1 cellular context compared by ENCODE assay signal in genomic region chr17:80991645-80992076, GRCh38.
TF ChIP-seq lines count a peak whose summit lies in the region.

TSS of gene CHMP6 (plus strand) at chr17:80991841. CDS start at chr17:80991919, 78 bp downstream.

TF ChIP-seq in HepG2, 621 proteins besides CTCF, POLR2A, EP300 and RAD21 (continued from another document and continues in another):
- TF ChIP-seq, protein P1, sequence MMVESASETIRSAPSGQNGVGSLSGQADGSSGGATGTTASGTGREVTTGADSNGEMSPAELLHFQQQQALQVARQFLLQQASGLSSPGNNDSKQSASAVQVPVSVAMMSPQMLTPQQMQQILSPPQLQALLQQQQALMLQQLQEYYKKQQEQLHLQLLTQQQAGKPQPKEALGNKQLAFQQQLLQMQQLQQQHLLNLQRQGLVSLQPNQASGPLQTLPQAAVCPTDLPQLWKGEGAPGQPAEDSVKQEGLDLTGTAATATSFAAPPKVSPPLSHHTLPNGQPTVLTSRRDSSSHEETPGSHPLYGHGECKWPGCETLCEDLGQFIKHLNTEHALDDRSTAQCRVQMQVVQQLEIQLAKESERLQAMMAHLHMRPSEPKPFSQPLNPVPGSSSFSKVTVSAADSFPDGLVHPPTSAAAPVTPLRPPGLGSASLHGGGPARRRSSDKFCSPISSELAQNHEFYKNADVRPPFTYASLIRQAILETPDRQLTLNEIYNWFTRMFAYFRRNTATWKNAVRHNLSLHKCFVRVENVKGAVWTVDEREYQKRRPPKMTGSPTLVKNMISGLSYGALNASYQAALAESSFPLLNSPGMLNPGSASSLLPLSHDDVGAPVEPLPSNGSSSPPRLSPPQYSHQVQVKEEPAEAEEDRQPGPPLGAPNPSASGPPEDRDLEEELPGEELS (CRISPR knock-in tag; IDR thresholded peaks at IDR 0.05) = 0 out of 2 replicates have a peak, but pooled peaks have one; percentile 4
- TF ChIP-seq SYNCRIP (IDR thresholded peaks at IDR 0.05; ENCODE audit: insufficient read depth, low read depth, low read length) = no peak
- no peak for TF ChIP-seq CHCHD3 (CRISPR knock-in tag; IDR thresholded peaks at IDR 0.05)
- TF ChIP-seq ARNTL (CRISPR knock-in tag; IDR thresholded peaks at IDR 0.05) = no peak; the same call in 1 of the 2 replicates
- TF ChIP-seq MEF2D (CRISPR knock-in tag; IDR thresholded peaks at IDR 0.05) = no peak
- TF ChIP-seq SNRNP70 (IDR thresholded peaks at IDR 0.05; ENCODE audit: low read depth, low read length) = no peak
- TF ChIP-seq, protein P2, sequence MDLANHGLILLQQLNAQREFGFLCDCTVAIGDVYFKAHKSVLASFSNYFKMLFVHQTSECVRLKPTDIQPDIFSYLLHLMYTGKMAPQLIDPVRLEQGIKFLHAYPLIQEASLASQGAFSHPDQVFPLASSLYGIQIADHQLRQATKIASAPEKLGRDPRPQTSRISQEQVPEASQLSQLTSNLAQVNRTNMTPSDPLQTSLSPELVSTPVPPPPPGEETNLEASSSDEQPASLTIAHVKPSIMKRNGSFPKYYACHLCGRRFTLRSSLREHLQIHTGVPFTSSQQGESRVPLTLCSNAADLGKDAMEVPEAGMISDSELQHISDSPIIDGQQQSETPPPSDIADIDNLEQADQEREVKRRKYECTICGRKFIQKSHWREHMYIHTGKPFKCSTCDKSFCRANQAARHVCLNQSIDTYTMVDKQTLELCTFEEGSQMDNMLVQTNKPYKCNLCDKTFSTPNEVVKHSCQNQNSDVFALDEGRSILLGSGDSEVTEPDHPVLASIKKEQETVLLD (CRISPR knock-in tag; IDR thresholded peaks at IDR 0.05; ENCODE audit: low read depth) = peak; percentile 49; the same call in 1 of the 2 replicates
- TF ChIP-seq NFYB (CRISPR knock-in tag; IDR thresholded peaks at IDR 0.05) = no peak
- no peak for TF ChIP-seq KLF6 (CRISPR knock-in tag; IDR thresholded peaks at IDR 0.05)
- TF ChIP-seq NRL (CRISPR knock-in tag; IDR thresholded peaks at IDR 0.05; ENCODE audit: borderline replicate concordance) = peak; percentile 22; the same call in 1 of the 2 replicates
- TF ChIP-seq ZNF510 (CRISPR knock-in tag; IDR thresholded peaks at IDR 0.05; ENCODE audit: low read depth) = no peak; the same call in 1 of the 2 replicates
- TF ChIP-seq AHR (CRISPR knock-in tag; IDR thresholded peaks at IDR 0.05) = no peak
- TF ChIP-seq ZNF749 (CRISPR knock-in tag; IDR thresholded peaks at IDR 0.05; ENCODE audit: borderline replicate concordance) = no peak; the same call in 1 of the 2 replicates
- TF ChIP-seq MED1 (CRISPR knock-in tag; IDR thresholded peaks at IDR 0.05) = no peak
- peak; percentile 90 for TF ChIP-seq THAP11 (CRISPR knock-in tag; IDR thresholded peaks at IDR 0.05)
- TF ChIP-seq MZF1 (CRISPR knock-in tag; IDR thresholded peaks at IDR 0.05; ENCODE audit: borderline replicate concordance) = no peak
- TF ChIP-seq ZNF660 (CRISPR knock-in tag; IDR thresholded peaks at IDR 0.05; ENCODE audit: borderline replicate concordance, low read depth) = no peak
- TF ChIP-seq PPARG (CRISPR knock-in tag; conservative IDR thresholded peaks at IDR 0.05) = no peak; the same call in 1 of the 2 replicates
- no peak; the same call in 1 of the 2 replicates for TF ChIP-seq ZNF333 (CRISPR knock-in tag; IDR thresholded peaks at IDR 0.05; ENCODE audit: borderline replicate concordance)
- TF ChIP-seq, protein P3, sequence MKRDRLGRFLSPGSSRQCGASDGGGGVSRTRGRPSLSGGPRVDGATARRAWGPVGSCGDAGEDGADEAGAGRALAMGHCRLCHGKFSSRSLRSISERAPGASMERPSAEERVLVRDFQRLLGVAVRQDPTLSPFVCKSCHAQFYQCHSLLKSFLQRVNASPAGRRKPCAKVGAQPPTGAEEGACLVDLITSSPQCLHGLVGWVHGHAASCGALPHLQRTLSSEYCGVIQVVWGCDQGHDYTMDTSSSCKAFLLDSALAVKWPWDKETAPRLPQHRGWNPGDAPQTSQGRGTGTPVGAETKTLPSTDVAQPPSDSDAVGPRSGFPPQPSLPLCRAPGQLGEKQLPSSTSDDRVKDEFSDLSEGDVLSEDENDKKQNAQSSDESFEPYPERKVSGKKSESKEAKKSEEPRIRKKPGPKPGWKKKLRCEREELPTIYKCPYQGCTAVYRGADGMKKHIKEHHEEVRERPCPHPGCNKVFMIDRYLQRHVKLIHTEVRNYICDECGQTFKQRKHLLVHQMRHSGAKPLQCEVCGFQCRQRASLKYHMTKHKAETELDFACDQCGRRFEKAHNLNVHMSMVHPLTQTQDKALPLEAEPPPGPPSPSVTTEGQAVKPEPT (CRISPR knock-in tag; IDR thresholded peaks at IDR 0.05; ENCODE audit: low read depth) = no peak
- TF ChIP-seq ZSCAN30 (CRISPR knock-in tag; IDR thresholded peaks at IDR 0.05) = no peak
- no peak for TF ChIP-seq ZNF691 (CRISPR knock-in tag; IDR thresholded peaks at IDR 0.05; ENCODE audit: borderline replicate concordance, low read depth)
- no peak for TF ChIP-seq ZBTB8A (CRISPR knock-in tag; IDR thresholded peaks at IDR 0.05; ENCODE audit: borderline replicate concordance, low read depth)
- TF ChIP-seq, protein P4, sequence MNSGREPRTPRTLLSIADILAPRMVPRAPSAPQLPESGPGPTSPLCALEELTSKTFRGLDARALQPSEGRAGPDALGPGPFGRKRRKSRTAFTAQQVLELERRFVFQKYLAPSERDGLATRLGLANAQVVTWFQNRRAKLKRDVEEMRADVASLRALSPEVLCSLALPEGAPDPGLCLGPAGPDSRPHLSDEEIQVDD (CRISPR knock-in tag; IDR thresholded peaks at IDR 0.05; ENCODE audit: borderline replicate concordance) = no peak
- TF ChIP-seq ZNF577 (CRISPR knock-in tag; IDR thresholded peaks at IDR 0.05; ENCODE audit: borderline replicate concordance, low read depth) = no peak
- no peak for TF ChIP-seq ZNF839 (CRISPR knock-in tag; IDR thresholded peaks at IDR 0.05; ENCODE audit: borderline replicate concordance)
- no peak for TF ChIP-seq PRDM15 (CRISPR knock-in tag; IDR thresholded peaks at IDR 0.05)
- TF ChIP-seq, protein P5, sequence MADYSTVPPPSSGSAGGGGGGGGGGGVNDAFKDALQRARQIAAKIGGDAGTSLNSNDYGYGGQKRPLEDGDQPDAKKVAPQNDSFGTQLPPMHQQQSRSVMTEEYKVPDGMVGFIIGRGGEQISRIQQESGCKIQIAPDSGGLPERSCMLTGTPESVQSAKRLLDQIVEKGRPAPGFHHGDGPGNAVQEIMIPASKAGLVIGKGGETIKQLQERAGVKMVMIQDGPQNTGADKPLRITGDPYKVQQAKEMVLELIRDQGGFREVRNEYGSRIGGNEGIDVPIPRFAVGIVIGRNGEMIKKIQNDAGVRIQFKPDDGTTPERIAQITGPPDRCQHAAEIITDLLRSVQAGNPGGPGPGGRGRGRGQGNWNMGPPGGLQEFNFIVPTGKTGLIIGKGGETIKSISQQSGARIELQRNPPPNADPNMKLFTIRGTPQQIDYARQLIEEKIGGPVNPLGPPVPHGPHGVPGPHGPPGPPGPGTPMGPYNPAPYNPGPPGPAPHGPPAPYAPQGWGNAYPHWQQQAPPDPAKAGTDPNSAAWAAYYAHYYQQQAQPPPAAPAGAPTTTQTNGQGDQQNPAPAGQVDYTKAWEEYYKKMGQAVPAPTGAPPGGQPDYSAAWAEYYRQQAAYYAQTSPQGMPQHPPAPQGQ (CRISPR knock-in tag; IDR thresholded peaks at IDR 0.05; ENCODE audit: borderline replicate concordance) = 0 out of 2 replicates have a peak, but pooled peaks have one; percentile 36
- TF ChIP-seq HOXA9 (CRISPR knock-in tag; IDR thresholded peaks at IDR 0.05; ENCODE audit: borderline replicate concordance) = no peak; the same call in 1 of the 2 replicates
- peak; percentile 80; the same call in 1 of the 2 replicates for TF ChIP-seq HOXA3 (CRISPR knock-in tag; IDR thresholded peaks at IDR 0.05)
- TF ChIP-seq HOXA7 (CRISPR knock-in tag; IDR thresholded peaks at IDR 0.05) = no peak
- peak; percentile 79 for TF ChIP-seq PHF20 (CRISPR knock-in tag; IDR thresholded peaks at IDR 0.05)
- TF ChIP-seq ERF (CRISPR knock-in tag; IDR thresholded peaks at IDR 0.05) = no peak
- TF ChIP-seq ZNF574 (CRISPR knock-in tag; IDR thresholded peaks at IDR 0.05) = peak; percentile 92
- TF ChIP-seq ZBTB34 (CRISPR knock-in tag; IDR thresholded peaks at IDR 0.05) = no peak
- TF ChIP-seq ONECUT2 (CRISPR knock-in tag; IDR thresholded peaks at IDR 0.05) = no peak
- TF ChIP-seq PRPF4 (IDR thresholded peaks at IDR 0.05; ENCODE audit: low read depth, low read length, poor library complexity, severe bottlenecking) = peak; percentile 43
- no peak for TF ChIP-seq TOE1 (CRISPR knock-in tag; IDR thresholded peaks at IDR 0.05)
- TF ChIP-seq KAT8 (CRISPR knock-in tag; IDR thresholded peaks at IDR 0.05) = peak; percentile 61; the same call in 1 of the 2 replicates
- TF ChIP-seq NFYC (CRISPR knock-in tag; IDR thresholded peaks at IDR 0.05) = no peak
- TF ChIP-seq ZNF746 (CRISPR knock-in tag; IDR thresholded peaks at IDR 0.05) = peak; percentile 41; the same call in 1 of the 2 replicates
- TF ChIP-seq IKZF4 (CRISPR knock-in tag; IDR thresholded peaks at IDR 0.05; ENCODE audit: borderline replicate concordance, low read depth, not compliant biosample characterization) = no peak
